ENCODE assay signal across 2 cellular contexts in the genomic region with DNA sequence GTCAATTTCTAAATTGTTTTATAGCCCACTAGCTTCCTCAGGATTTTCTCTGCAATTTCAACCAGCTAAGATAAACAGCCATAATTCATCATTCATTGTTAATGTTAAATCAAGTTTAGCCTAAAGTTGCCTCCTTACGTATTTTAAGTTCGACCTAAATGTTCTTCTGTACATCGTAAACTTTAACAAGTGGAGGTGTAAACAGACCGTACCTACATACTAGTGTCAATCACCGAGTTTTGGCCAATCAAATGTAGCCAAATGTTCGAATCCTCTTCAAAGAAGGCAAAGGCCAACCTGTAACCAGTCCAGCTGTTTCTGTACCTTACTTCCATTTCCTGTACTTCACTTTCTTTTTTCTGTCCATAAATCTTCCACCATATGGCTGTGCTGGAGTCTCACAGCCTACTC.
TF ChIP-seq lines count a peak whose summit lies in the region.

No MANE protein-coding gene starts in this region.

TF ChIP-seq in HEK293, 187 proteins besides CTCF, POLR2A, EP300 and RAD21 (continues in another document):
- TF ChIP-seq ZNF571 (tag by site-specific recombination; IDR thresholded peaks at IDR 0.05) = no peak
- 0 out of 2 replicates have a peak, but pooled peaks have one; percentile 14 for TF ChIP-seq ZNF24 (tag by site-specific recombination; IDR thresholded peaks at IDR 0.05)
- TF ChIP-seq, protein P1, sequence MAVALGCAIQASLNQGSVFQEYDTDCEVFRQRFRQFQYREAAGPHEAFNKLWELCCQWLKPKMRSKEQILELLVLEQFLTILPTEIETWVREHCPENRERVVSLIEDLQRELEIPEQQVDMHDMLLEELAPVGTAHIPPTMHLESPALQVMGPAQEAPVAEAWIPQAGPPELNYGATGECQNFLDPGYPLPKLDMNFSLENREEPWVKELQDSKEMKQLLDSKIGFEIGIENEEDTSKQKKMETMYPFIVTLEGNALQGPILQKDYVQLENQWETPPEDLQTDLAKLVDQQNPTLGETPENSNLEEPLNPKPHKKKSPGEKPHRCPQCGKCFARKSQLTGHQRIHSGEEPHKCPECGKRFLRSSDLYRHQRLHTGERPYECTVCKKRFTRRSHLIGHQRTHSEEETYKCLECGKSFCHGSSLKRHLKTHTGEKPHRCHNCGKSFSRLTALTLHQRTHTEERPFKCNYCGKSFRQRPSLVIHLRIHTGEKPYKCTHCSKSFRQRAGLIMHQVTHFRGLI (tag by site-specific recombination; IDR thresholded peaks at IDR 0.05) = peak; percentile 87
- no peak for TF ChIP-seq ZFP3 (tag by site-specific recombination; IDR thresholded peaks at IDR 0.05; ENCODE audit: low read depth)
- no peak for TF ChIP-seq ZNF610 (tag by site-specific recombination; IDR thresholded peaks at IDR 0.05; ENCODE audit: borderline replicate concordance)
- TF ChIP-seq ZNF138 (tag by site-specific recombination; IDR thresholded peaks at IDR 0.05; ENCODE audit: borderline replicate concordance) = no peak
- TF ChIP-seq ZNF114 (tag by site-specific recombination; IDR thresholded peaks at IDR 0.05) = no peak
- no peak; the same call in 1 of the 2 replicates for TF ChIP-seq GLI2 (tag by site-specific recombination; IDR thresholded peaks at IDR 0.05; ENCODE audit: borderline replicate concordance, low read depth)
- TF ChIP-seq SP2 (tag by site-specific recombination; IDR thresholded peaks at IDR 0.05) = peak; percentile 63
- TF ChIP-seq, protein P2, sequence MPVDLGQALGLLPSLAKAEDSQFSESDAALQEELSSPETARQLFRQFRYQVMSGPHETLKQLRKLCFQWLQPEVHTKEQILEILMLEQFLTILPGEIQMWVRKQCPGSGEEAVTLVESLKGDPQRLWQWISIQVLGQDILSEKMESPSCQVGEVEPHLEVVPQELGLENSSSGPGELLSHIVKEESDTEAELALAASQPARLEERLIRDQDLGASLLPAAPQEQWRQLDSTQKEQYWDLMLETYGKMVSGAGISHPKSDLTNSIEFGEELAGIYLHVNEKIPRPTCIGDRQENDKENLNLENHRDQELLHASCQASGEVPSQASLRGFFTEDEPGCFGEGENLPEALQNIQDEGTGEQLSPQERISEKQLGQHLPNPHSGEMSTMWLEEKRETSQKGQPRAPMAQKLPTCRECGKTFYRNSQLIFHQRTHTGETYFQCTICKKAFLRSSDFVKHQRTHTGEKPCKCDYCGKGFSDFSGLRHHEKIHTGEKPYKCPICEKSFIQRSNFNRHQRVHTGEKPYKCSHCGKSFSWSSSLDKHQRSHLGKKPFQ (tag by site-specific recombination; IDR thresholded peaks at IDR 0.05) = 0 out of 2 replicates have a peak, but pooled peaks have one; percentile 25
- TF ChIP-seq ZNF302 (tag by site-specific recombination; IDR thresholded peaks at IDR 0.05; ENCODE audit: low read depth) = no peak
- TF ChIP-seq BCL11A (tag by site-specific recombination; IDR thresholded peaks at IDR 0.05; ENCODE audit: low read depth) = peak; percentile 51; the same call in 1 of the 2 replicates
- no peak for TF ChIP-seq ZNF837 (tag by site-specific recombination; IDR thresholded peaks at IDR 0.05)
- TF ChIP-seq ZNF600 (tag by site-specific recombination; IDR thresholded peaks at IDR 0.05) = peak; percentile 70
- TF ChIP-seq, protein P3, sequence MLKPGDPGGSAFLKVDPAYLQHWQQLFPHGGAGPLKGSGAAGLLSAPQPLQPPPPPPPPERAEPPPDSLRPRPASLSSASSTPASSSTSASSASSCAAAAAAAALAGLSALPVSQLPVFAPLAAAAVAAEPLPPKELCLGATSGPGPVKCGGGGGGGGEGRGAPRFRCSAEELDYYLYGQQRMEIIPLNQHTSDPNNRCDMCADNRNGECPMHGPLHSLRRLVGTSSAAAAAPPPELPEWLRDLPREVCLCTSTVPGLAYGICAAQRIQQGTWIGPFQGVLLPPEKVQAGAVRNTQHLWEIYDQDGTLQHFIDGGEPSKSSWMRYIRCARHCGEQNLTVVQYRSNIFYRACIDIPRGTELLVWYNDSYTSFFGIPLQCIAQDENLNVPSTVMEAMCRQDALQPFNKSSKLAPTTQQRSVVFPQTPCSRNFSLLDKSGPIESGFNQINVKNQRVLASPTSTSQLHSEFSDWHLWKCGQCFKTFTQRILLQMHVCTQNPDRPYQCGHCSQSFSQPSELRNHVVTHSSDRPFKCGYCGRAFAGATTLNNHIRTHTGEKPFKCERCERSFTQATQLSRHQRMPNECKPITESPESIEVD (tag by site-specific recombination; IDR thresholded peaks at IDR 0.05) = peak; percentile 94
- TF ChIP-seq, protein P4, sequence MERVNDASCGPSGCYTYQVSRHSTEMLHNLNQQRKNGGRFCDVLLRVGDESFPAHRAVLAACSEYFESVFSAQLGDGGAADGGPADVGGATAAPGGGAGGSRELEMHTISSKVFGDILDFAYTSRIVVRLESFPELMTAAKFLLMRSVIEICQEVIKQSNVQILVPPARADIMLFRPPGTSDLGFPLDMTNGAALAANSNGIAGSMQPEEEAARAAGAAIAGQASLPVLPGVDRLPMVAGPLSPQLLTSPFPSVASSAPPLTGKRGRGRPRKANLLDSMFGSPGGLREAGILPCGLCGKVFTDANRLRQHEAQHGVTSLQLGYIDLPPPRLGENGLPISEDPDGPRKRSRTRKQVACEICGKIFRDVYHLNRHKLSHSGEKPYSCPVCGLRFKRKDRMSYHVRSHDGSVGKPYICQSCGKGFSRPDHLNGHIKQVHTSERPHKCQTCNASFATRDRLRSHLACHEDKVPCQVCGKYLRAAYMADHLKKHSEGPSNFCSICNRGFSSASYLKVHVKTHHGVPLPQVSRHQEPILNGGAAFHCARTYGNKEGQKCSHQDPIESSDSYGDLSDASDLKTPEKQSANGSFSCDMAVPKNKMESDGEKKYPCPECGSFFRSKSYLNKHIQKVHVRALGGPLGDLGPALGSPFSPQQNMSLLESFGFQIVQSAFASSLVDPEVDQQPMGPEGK (tag by site-specific recombination; IDR thresholded peaks at IDR 0.05) = no peak
- TF ChIP-seq, protein P5, sequence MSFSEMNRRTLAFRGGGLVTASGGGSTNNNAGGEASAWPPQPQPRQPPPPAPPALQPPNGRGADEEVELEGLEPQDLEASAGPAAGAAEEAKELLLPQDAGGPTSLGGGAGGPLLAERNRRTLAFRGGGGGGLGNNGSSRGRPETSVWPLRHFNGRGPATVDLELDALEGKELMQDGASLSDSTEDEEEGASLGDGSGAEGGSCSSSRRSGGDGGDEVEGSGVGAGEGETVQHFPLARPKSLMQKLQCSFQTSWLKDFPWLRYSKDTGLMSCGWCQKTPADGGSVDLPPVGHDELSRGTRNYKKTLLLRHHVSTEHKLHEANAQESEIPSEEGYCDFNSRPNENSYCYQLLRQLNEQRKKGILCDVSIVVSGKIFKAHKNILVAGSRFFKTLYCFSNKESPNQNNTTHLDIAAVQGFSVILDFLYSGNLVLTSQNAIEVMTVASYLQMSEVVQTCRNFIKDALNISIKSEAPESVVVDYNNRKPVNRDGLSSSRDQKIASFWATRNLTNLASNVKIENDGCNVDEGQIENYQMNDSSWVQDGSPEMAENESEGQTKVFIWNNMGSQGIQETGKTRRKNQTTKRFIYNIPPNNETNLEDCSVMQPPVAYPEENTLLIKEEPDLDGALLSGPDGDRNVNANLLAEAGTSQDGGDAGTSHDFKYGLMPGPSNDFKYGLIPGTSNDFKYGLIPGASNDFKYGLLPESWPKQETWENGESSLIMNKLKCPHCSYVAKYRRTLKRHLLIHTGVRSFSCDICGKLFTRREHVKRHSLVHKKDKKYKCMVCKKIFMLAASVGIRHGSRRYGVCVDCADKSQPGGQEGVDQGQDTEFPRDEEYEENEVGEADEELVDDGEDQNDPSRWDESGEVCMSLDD (tag by site-specific recombination; IDR thresholded peaks at IDR 0.05) = no peak
- TF ChIP-seq ZNF561 (tag by site-specific recombination; IDR thresholded peaks at IDR 0.05; ENCODE audit: borderline replicate concordance) = peak; percentile 64; the same call in 1 of the 2 replicates

TF ChIP-seq in K562, 482 proteins besides CTCF, POLR2A, EP300 and RAD21:
- TF ChIP-seq, protein P6, sequence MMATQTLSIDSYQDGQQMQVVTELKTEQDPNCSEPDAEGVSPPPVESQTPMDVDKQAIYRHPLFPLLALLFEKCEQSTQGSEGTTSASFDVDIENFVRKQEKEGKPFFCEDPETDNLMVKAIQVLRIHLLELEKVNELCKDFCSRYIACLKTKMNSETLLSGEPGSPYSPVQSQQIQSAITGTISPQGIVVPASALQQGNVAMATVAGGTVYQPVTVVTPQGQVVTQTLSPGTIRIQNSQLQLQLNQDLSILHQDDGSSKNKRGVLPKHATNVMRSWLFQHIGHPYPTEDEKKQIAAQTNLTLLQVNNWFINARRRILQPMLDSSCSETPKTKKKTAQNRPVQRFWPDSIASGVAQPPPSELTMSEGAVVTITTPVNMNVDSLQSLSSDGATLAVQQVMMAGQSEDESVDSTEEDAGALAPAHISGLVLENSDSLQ (IDR thresholded peaks at IDR 0.05) = peak; percentile 86
- no peak for TF ChIP-seq TAF9B (IDR thresholded peaks at IDR 0.05; ENCODE audit: partially characterized antibody)
- no peak for TF ChIP-seq HLTF (IDR thresholded peaks at IDR 0.05)
- no peak for TF ChIP-seq NELFE (IDR thresholded peaks at IDR 0.05; ENCODE audit: insufficient read depth, insufficient read length)
- TF ChIP-seq MEIS2 (IDR thresholded peaks at IDR 0.05; ENCODE audit: partially characterized antibody) = peak; percentile 16
- TF ChIP-seq TCF7L2 (IDR thresholded peaks at IDR 0.05; ENCODE audit: low read depth, low read length) = no peak
